ENCODE assay signal across 9 cellular contexts in the genomic region with DNA sequence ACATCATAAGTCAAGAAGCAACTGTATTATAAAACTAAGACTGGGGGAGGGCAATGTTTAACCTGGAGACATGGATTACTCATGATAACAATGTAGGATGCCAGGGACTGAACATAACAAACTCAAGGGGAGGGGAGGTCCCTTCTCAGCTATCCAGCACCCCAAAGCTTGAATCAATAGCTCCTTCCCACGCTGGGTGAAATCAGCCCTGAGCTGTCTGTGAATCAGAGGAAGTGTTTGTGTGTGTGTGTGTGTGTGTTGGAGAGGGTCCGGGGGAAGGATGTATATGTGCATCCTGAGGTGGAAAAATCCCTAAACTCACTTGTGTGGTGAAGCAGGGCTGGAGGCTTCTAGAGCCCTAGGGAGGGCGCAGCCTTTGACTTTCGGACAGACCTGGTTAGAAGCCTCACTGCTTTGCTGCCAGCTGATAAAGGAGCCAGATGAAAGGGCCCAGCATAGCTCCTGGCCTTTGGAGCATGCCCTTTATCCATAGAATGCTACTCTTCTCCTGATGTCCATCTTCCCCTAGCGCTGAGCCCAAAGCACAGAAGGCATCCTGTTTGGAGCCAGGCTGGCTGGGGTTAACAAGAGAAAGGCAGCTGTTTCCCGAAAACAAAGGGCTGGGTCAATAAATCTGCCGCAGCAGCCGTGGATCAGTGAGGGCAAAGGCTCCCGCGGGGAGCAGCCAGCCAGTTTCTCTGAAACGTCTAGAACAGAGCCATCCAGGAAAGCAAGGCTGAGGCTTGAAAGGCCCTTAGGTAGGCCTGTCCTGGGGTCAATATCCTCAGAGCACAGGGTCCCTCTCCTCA. TPM values are rescaled to one million over a fixed set of nuclear protein-coding genes. Genes with fewer than 3 reads are reported as not detected.
DNase-seq lines count a peak whose midpoint lies in the region; ATAC-seq and TF ChIP-seq lines count a peak whose summit lies in the region.
"Had no signal": no experiment of that assay in that cellular context is flagged by ENCODE, and none has a peak within 500 bp of the region (broad histone marks: within the 10 kb centered on the region; RNA-seq: fewer than 3 reads in every experiment).

No MANE protein-coding gene starts in this region.

- H3K27ac Mint-ChIP-seq in T-cell: no peak overlapping the region

- ATAC-seq in right lobe of liver (peak; percentile 66 to 77 (median 74)), GM21786 (IDR thresholded peaks at IDR 0.05; ENCODE audit: unreplicated experiment) (no peak), T-cell (replicated peaks in 1 of 4) (no peak), HG03025 (IDR thresholded peaks at IDR 0.05; ENCODE audit: low FRiP score, unreplicated experiment) (no peak)

- peak overlapping the region; percentile 87 for H3K27ac ChIP-seq in ACC112 (ENCODE audit: low read depth, low read length)
- peak overlapping the region; percentile 49 to 83 (median 80) for H3K27ac ChIP-seq in right lobe of liver
- H3K27ac ChIP-seq: neutrophil had no signal

- H3K79me2 ChIP-seq in ACC112 (ENCODE audit: control insufficient read depth, insufficient read depth, low read length, unreplicated experiment): no peaks in the 10 kb centered on the region

- no peaks in the 10 kb centered on the region for H3K4me1 Mint-ChIP-seq in T-cell

- H3K4me3 ChIP-seq in ACC112 (ENCODE audit: low read depth, low read length): peak overlapping the region; percentile 17; the same call in 1 of the 2 replicates
- no peak overlapping the region for H3K4me3 ChIP-seq in astrocyte of the cerebellum (ENCODE audit: low read depth, low read length)
- no peak overlapping the region for H3K4me3 ChIP-seq in right lobe of liver

- DNase-seq in HPDE6-E6E7 (ENCODE audit: extremely low spot score) (peak; percentile 49), astrocyte of the cerebellum (ENCODE audit: low read depth) (peak; percentile 32), right lobe of liver (peak; percentile 58 to 71 (median 70)), HK-2 (ENCODE audit: unreplicated experiment) (no peak), T-cell (no peak)

- H3K27me3 ChIP-seq in ACC112 (ENCODE audit: insufficient read depth, low read length): no peaks in the 10 kb centered on the region
- H3K27me3 ChIP-seq in right lobe of liver: no peaks in the 10 kb centered on the region

- in situ Hi-C loops in astrocyte of the cerebellum (cut with HindIII; ENCODE audit: low sequenced_read_pairs): loop anchor here (5.0 kb wide), 1 partner anchor 77 kb away; no protein-coding TSS in a partner anchor

- TF ChIP-seq CTCF in astrocyte of the cerebellum (IDR thresholded peaks at IDR 0.05; ENCODE audit: low read depth, low read length, missing control alignments) (no peak), right lobe of liver (IDR thresholded peaks at IDR 0.05) (no peak)

- H2AFZ ChIP-seq in ACC112 (ENCODE audit: low read length, unreplicated experiment): peak overlapping the region; percentile 79

- no peaks in the 10 kb centered on the region for H3K36me3 Mint-ChIP-seq in T-cell

- no peaks in the 10 kb centered on the region for H3K9me3 ChIP-seq in right lobe of liver
- H3K9me3 ChIP-seq: neutrophil had no signal

- WGBS in right lobe of liver (ENCODE audit: insufficient coverage, low coverage, low lambda C conversion rate, missing lambda C conversion rate): 7% methylated on average over 5 of the region's 11 CpGs

- H3K4me1 ChIP-seq in ACC112 (ENCODE audit: control insufficient read depth, insufficient read depth, low read length, unreplicated experiment) (peaks cover 37% of the 10 kb centered on the region), right lobe of liver (peaks cover 0 to 41% (median 16%) of the 10 kb centered on the region in 4 donors)

- H3K27me3 Mint-ChIP-seq in T-cell: peaks cover 5 to 14% of the 10 kb centered on the region in 2 donors

- no peaks in the 10 kb centered on the region for H3K9me3 Mint-ChIP-seq in T-cell

- H3K4me3 Mint-ChIP-seq in T-cell: no peak overlapping the region

- CTCF ChIA-PET in T-cell (lab: Charles Lee): no interaction called here

- no peak for TF ChIP-seq POLR2A in right lobe of liver (IDR thresholded peaks at IDR 0.05)

- POLR2A ChIA-PET in T-cell (lab: Charles Lee): no interaction called here

- H3K36me3 ChIP-seq in ACC112 (ENCODE audit: insufficient read depth, low read length) (no peaks in the 10 kb centered on the region), right lobe of liver (no peaks in the 10 kb centered on the region)
- H3K36me3 ChIP-seq: neutrophil had no signal

- intact Hi-C loops in right lobe of liver (cut with DNase I): no loop called here

RNA-seq across cellular contexts. Expression of a gene that starts 35.8 kb away (rescaled TPM):
- total RNA-seq in right lobe of liver (100 to 1,000 TPM in 2 of 6 experiments, 10 to 100 TPM in 4; 52.4 to 124 (median 92.7) TPM), T-cell (10 to 100 TPM; 13.9 to 22.9 (median 18.9) TPM)

RNA-seq across cellular contexts. Expression of a gene that starts 46.7 kb away (rescaled TPM):
- 10 to 100 TPM; 24.5 to 47.9 (median 29.9) TPM for total RNA-seq in right lobe of liver
- 10 to 100 TPM; 50.2 to 78.1 (median 75.7) TPM for total RNA-seq in T-cell

RNA-seq across cellular contexts. Expression of a gene that starts 49.2 kb away (rescaled TPM):
- 1 to 10 TPM in 1 of 6 experiments, under 1 TPM in 3, not detected in 2; 0.63 to 2.1 (median 0.77) TPM for total RNA-seq in right lobe of liver
- not detected for total RNA-seq in T-cell

RNA-seq across cellular contexts. Expression of a gene that starts 51.9 kb away (rescaled TPM):
- total RNA-seq in right lobe of liver: 1 to 10 TPM; 1.1 to 3.6 (median 2.1) TPM
- total RNA-seq in T-cell: not detected

Comparison
In these comparisons a context has a peak if more than half of its experiments do, and no peak if none do; other contexts are left out.
1. DNase-seq: peak in HPDE6-E6E7 (single experiment), astrocyte of the cerebellum (single experiment) and right lobe of liver (3 of 3); none in HK-2 (single experiment) and T-cell (0 of 34).
2. ATAC-seq: peak in right lobe of liver (4 of 4); none in GM21786 (single experiment), T-cell (0 of 4) and HG03025 (single experiment).